ENCODE assay signal across 22 cellular contexts in genomic region chr6:44111434-44112417, GRCh38. TPM values are rescaled to one million over a fixed set of nuclear protein-coding genes. Genes with fewer than 3 reads are reported as not detected.
DNase-seq lines count a peak whose midpoint lies in the region; ATAC-seq, FAIRE-seq and TF ChIP-seq lines count a peak whose summit lies in the region.
"Had no signal": no experiment of that assay in that cellular context is flagged by ENCODE, and none has a peak within 500 bp of the region (broad histone marks: within the 10 kb centered on the region; RNA-seq: fewer than 3 reads in every experiment).

No MANE protein-coding gene starts in this region.

- intact Hi-C loops in activated CD4-positive, alpha-beta T cell treated with anti-CD3 and anti-CD28 coated beads for 36 hours (cut with DNase I, micrococcal nuclease), result no loop called here
- intact Hi-C loops in left lung (cut with DNase I), result no loop called here

- ATAC-seq in activated CD4-positive, alpha-beta T cell treated with anti-CD3 and anti-CD28 coated beads for 36 hours, result no peak
- no peak for ATAC-seq in activated CD8-positive, alpha-beta T cell treated with anti-CD3 and anti-CD28 coated beads, Interleukin-2, amount 10 ng/mL, durations not matched to agents 7 days and 5 days
- ATAC-seq in left lung, result peak; percentile 39
- ATAC-seq: activated CD8-positive, alpha-beta memory T cell treated with anti-CD3 and anti-CD28 coated beads, Interleukin-2, amount 10 ng/mL, durations not matched to agents 7 days and 5 days had no signal

- H3K27ac Mint-ChIP-seq in activated CD4-positive, alpha-beta T cell treated with anti-CD3 and anti-CD28 coated beads for 36 hours, result peak overlapping the region; percentile 1
- peak overlapping the region; percentile 5 for H3K27ac Mint-ChIP-seq in activated CD8-positive, alpha-beta T cell treated with anti-CD3 and anti-CD28 coated beads, Interleukin-2, amount 10 ng/mL, durations not matched to agents 7 days and 5 days
- H3K27ac Mint-ChIP-seq: activated B cell treated with CpG ODN at 0.5 μM for 24 hours; activated CD8-positive, alpha-beta memory T cell treated with anti-CD3 and anti-CD28 coated beads, Interleukin-2, amount 10 ng/mL, durations not matched to agents 7 days and 5 days; activated naive CD4-positive, alpha-beta T cell treated with anti-CD3 and anti-CD28 coated beads, Interleukin-2, amount 10 ng/mL, durations not matched to agents 7 days and 5 days had no signal

- no peak for DNase-seq in activated CD4-positive, alpha-beta T cell treated with anti-CD3 and anti-CD28 coated beads for 36 hours
- DNase-seq in activated CD4-positive, alpha-beta T cell treated with anti-CD3 and anti-CD28 coated beads, Interleukin-2, amount 50 U/mL, for 4 hours, result no peak
- DNase-seq in activated CD8-positive, alpha-beta T cell treated with anti-CD3 and anti-CD28 coated beads, Interleukin-2, amount 10 ng/mL, durations not matched to agents 7 days and 5 days, result no peak
- DNase-seq in left lung (no peak), small intestine (peak; percentile 97), caudate nucleus (lab: John Stamatoyannopoulos, UW) (no peak), NCI-H82 (lab: John Stamatoyannopoulos, UW) (no peak)
- DNase-seq in activated CD4-positive, CD25-positive, alpha-beta regulatory T cell treated with anti-CD3 and anti-CD28 coated beads, Interleukin-2, amount 50 U/mL, for 72 hours, result no peak
- DNase-seq: activated B cell treated with CpG ODN at 0.5 μM for 24 hours; activated CD8-positive, alpha-beta memory T cell treated with anti-CD3 and anti-CD28 coated beads, Interleukin-2, amount 10 ng/mL, durations not matched to agents 7 days and 5 days; activated naive CD4-positive, alpha-beta T cell treated with anti-CD3 and anti-CD28 coated beads, Interleukin-2, amount 10 ng/mL, durations not matched to agents 7 days and 5 days; kidney; NCI-H1092; NCI-H748 treated with DMSO at 0.1 percent for 48 hours; pancreas had no signal

- TF ChIP-seq CTCF in left lung (IDR thresholded peaks at IDR 0.05), result no peak

- H3K4me1 ChIP-seq in left lung, result peaks cover 6 to 8% of the 10 kb centered on the region in 2 donors
- peaks cover 5 to 6% of the 10 kb centered on the region in 2 donors for H3K4me1 ChIP-seq in small intestine (ENCODE audit: control insufficient read depth in 2 of 2, insufficient read depth in 1 of 2, low read depth in 1 of 2, low read length in 1 of 2)

- H3K27me3 ChIP-seq in left lung, result no peaks in the 10 kb centered on the region
- no peaks in the 10 kb centered on the region for H3K27me3 ChIP-seq in small intestine (ENCODE audit: control insufficient read depth in 2 of 2, insufficient read depth in 2 of 2, low read length in 2 of 2)
- H3K27me3 ChIP-seq: breast epithelium, pancreas, tibial nerve had no signal

- H3K4me3 Mint-ChIP-seq in activated CD4-positive, alpha-beta T cell treated with anti-CD3 and anti-CD28 coated beads for 36 hours, result no peak overlapping the region
- H3K4me3 Mint-ChIP-seq in activated CD8-positive, alpha-beta T cell treated with anti-CD3 and anti-CD28 coated beads, Interleukin-2, amount 10 ng/mL, durations not matched to agents 7 days and 5 days, result no peak overlapping the region
- H3K4me3 Mint-ChIP-seq: activated B cell treated with CpG ODN at 0.5 μM for 24 hours; activated CD8-positive, alpha-beta memory T cell treated with anti-CD3 and anti-CD28 coated beads, Interleukin-2, amount 10 ng/mL, durations not matched to agents 7 days and 5 days; activated naive CD4-positive, alpha-beta T cell treated with anti-CD3 and anti-CD28 coated beads, Interleukin-2, amount 10 ng/mL, durations not matched to agents 7 days and 5 days had no signal

- H3K9me3 ChIP-seq in left lung, result no peaks in the 10 kb centered on the region
- H3K9me3 ChIP-seq in small intestine (ENCODE audit: control insufficient read depth, low read depth), result no peaks in the 10 kb centered on the region
- H3K9me3 ChIP-seq: breast epithelium, pancreas, tibial nerve had no signal

- no peaks in the 10 kb centered on the region for H3K27me3 Mint-ChIP-seq in activated CD4-positive, alpha-beta T cell treated with anti-CD3 and anti-CD28 coated beads for 36 hours
- no peaks in the 10 kb centered on the region for H3K27me3 Mint-ChIP-seq in activated CD8-positive, alpha-beta T cell treated with anti-CD3 and anti-CD28 coated beads, Interleukin-2, amount 10 ng/mL, durations not matched to agents 7 days and 5 days (ENCODE audit: low read depth)
- H3K27me3 Mint-ChIP-seq: activated B cell treated with CpG ODN at 0.5 μM for 24 hours; activated CD8-positive, alpha-beta memory T cell treated with anti-CD3 and anti-CD28 coated beads, Interleukin-2, amount 10 ng/mL, durations not matched to agents 7 days and 5 days; activated naive CD4-positive, alpha-beta T cell treated with anti-CD3 and anti-CD28 coated beads, Interleukin-2, amount 10 ng/mL, durations not matched to agents 7 days and 5 days had no signal

- H3K27ac ChIP-seq in left lung, result peak overlapping the region in 1 of 2 donors; percentile 39
- peak overlapping the region; percentile 45 to 87 for H3K27ac ChIP-seq in small intestine (ENCODE audit: low read depth in 1 of 2, low read length in 1 of 2)
- no peak overlapping the region for H3K27ac ChIP-seq in caudate nucleus (ENCODE audit: low read depth, low read length)
- H3K27ac ChIP-seq: breast epithelium, C4-2B, pancreas, RWPE1, skin epidermis, tibial nerve had no signal

- CTCF ChIA-PET in activated CD4-positive, alpha-beta T cell treated with anti-CD3 and anti-CD28 coated beads for 36 hours (lab: Charles Lee), result interaction anchor here (0.6 to 2.8 kb wide), 8 partner anchors 9 to 367 kb away, joined by 3 to 15 read pairs (median 3); no protein-coding TSS in a partner anchor
- CTCF ChIA-PET in activated CD8-positive, alpha-beta T cell treated with anti-CD3 and anti-CD28 coated beads, Interleukin-2, amount 10 ng/mL, durations not matched to agents 7 days and 5 days (lab: Charles Lee), result interaction anchor here (0.6 to 2.4 kb wide), 5 partner anchors 12 to 32 kb away, joined by 3 to 13 read pairs (median 3); no protein-coding TSS in a partner anchor

- H3K36me3 ChIP-seq in left lung (peaks cover 0 to 92% of the 10 kb centered on the region in 2 donors), small intestine (ENCODE audit: control insufficient read depth in 2 of 2, insufficient read depth in 2 of 2, low read length in 2 of 2) (peaks cover 12 to 13% of the 10 kb centered on the region in 2 donors)

- 41 to 62% (median 60%) methylated on average over 6 of the region's 6 CpGs for WGBS in small intestine, 3 donors

- peaks cover 6% of the 10 kb centered on the region for H3K4me1 Mint-ChIP-seq in activated CD4-positive, alpha-beta T cell treated with anti-CD3 and anti-CD28 coated beads for 36 hours
- peaks cover 32% of the 10 kb centered on the region for H3K4me1 Mint-ChIP-seq in activated CD8-positive, alpha-beta T cell treated with anti-CD3 and anti-CD28 coated beads, Interleukin-2, amount 10 ng/mL, durations not matched to agents 7 days and 5 days (ENCODE audit: low read depth)

- no peak for FAIRE-seq in small intestine (lab: Jason Lieb, UNC)
- FAIRE-seq: A204.1, kidney, pancreas had no signal

- H3K9me3 Mint-ChIP-seq in activated CD4-positive, alpha-beta T cell treated with anti-CD3 and anti-CD28 coated beads for 36 hours (ENCODE audit: low read depth), result no peaks in the 10 kb centered on the region
- H3K9me3 Mint-ChIP-seq in activated CD8-positive, alpha-beta T cell treated with anti-CD3 and anti-CD28 coated beads, Interleukin-2, amount 10 ng/mL, durations not matched to agents 7 days and 5 days (ENCODE audit: insufficient read depth), result no peaks in the 10 kb centered on the region
- H3K9me3 Mint-ChIP-seq: activated B cell treated with CpG ODN at 0.5 μM for 24 hours; activated naive CD4-positive, alpha-beta T cell treated with anti-CD3 and anti-CD28 coated beads, Interleukin-2, amount 10 ng/mL, durations not matched to agents 7 days and 5 days had no signal

- POLR2A ChIA-PET in activated CD4-positive, alpha-beta T cell treated with anti-CD3 and anti-CD28 coated beads for 36 hours (lab: Charles Lee), result interaction anchor here (0.6 kb wide), 2 partner anchors 13 to 223 kb away, joined by 3 read pairs; no protein-coding TSS in a partner anchor
- POLR2A ChIA-PET in activated CD8-positive, alpha-beta T cell treated with anti-CD3 and anti-CD28 coated beads, Interleukin-2, amount 10 ng/mL, durations not matched to agents 7 days and 5 days (lab: Charles Lee), result interaction anchor here (0.7 to 1.1 kb wide), 2 partner anchors 145 to 465 kb away, joined by 3 read pairs; no protein-coding TSS in a partner anchor

- H3K4me3 ChIP-seq in left lung, result no peak overlapping the region
- H3K4me3 ChIP-seq in small intestine (ENCODE audit: low read depth in 1 of 2, low read length in 2 of 2), result no peak overlapping the region
- H3K4me3 ChIP-seq: breast epithelium, pancreas, skin epidermis, tibial nerve had no signal

- peaks cover 33% of the 10 kb centered on the region for H3K36me3 Mint-ChIP-seq in activated CD4-positive, alpha-beta T cell treated with anti-CD3 and anti-CD28 coated beads for 36 hours (ENCODE audit: low read depth)
- H3K36me3 Mint-ChIP-seq in activated CD8-positive, alpha-beta T cell treated with anti-CD3 and anti-CD28 coated beads, Interleukin-2, amount 10 ng/mL, durations not matched to agents 7 days and 5 days (ENCODE audit: low read depth), result peaks cover 54% of the 10 kb centered on the region

RNA-seq across cellular contexts. Expression of gene MRPL14, which starts 15.5 kb away (rescaled TPM):
- total RNA-seq in activated CD4-positive, alpha-beta T cell treated with anti-CD3 and anti-CD28 coated beads for 36 hours, result 10 to 100 TPM; 29.5 to 43.3 TPM
- total RNA-seq in activated CD8-positive, alpha-beta T cell treated with anti-CD3 and anti-CD28 coated beads, Interleukin-2, amount 10 ng/mL, durations not matched to agents 7 days and 5 days, result 10 to 100 TPM; 57.3 to 60.9 TPM
- 100 to 1,000 TPM in 1 of 2 donors, 10 to 100 TPM in 1; 85.5 to 100 TPM for total RNA-seq in left lung
- 100 to 1,000 TPM in 2 of 3 donors, 10 to 100 TPM in 1; 87.1 to 116 (median 105) TPM for polyA plus RNA-seq in small intestine

RNA-seq across cellular contexts. Expression of gene TMEM63B, which starts 15.6 kb away (rescaled TPM):
- total RNA-seq in activated CD4-positive, alpha-beta T cell treated with anti-CD3 and anti-CD28 coated beads for 36 hours, result 10 to 100 TPM; 10.9 to 15.2 TPM
- total RNA-seq in activated CD8-positive, alpha-beta T cell treated with anti-CD3 and anti-CD28 coated beads, Interleukin-2, amount 10 ng/mL, durations not matched to agents 7 days and 5 days, result 10 to 100 TPM; 15.5 to 17.9 TPM
- 100 to 1,000 TPM in 1 of 2 donors, 10 to 100 TPM in 1; 79.9 to 186 TPM for total RNA-seq in left lung
- 10 to 100 TPM; 13.2 to 31.8 (median 19.5) TPM for polyA plus RNA-seq in small intestine

RNA-seq across cellular contexts. Expression of gene CAPN11, which starts 46.9 kb away (rescaled TPM):
- total RNA-seq in activated CD4-positive, alpha-beta T cell treated with anti-CD3 and anti-CD28 coated beads for 36 hours, result 1 to 10 TPM; 1.2 to 1.3 TPM
- under 1 TPM; 0.58 to 0.70 TPM for total RNA-seq in activated CD8-positive, alpha-beta T cell treated with anti-CD3 and anti-CD28 coated beads, Interleukin-2, amount 10 ng/mL, durations not matched to agents 7 days and 5 days
- total RNA-seq in left lung, result under 1 TPM; 0.23 to 0.29 TPM
- polyA plus RNA-seq in small intestine, result under 1 TPM in 1 of 3 donors, not detected in 2; 0.18 TPM
- total RNA-seq: activated B cell treated with CpG ODN at 0.5 μM for 24 hours; activated CD8-positive, alpha-beta memory T cell treated with anti-CD3 and anti-CD28 coated beads, Interleukin-2, amount 10 ng/mL, durations not matched to agents 7 days and 5 days; fibroblast of lung had no signal
- polyA plus RNA-seq: fibroblast of lung had no signal

Comparison
In these comparisons a context has a peak if more than half of its experiments do, and no peak if none do; other contexts are left out.
1. RNA of gene TMEM63B, which starts 15.6 kb away (total RNA-seq): 79.9 to 186 TPM in left lung; 15.5 to 17.9 TPM in activated CD8-positive, alpha-beta T cell treated with anti-CD3 and anti-CD28 coated beads, Interleukin-2, amount 10 ng/mL, durations not matched to agents 7 days and 5 days and 10.9 to 15.2 TPM in activated CD4-positive, alpha-beta T cell treated with anti-CD3 and anti-CD28 coated beads for 36 hours; every median in the first group is over 4 times any median in the second.